In genomic region chr1:190067592-190067991, GRCh38 we compare ENCODE assay signal across 13 cellular contexts.
DNase-seq lines count a peak whose midpoint lies in the region; ATAC-seq lines count a peak whose summit lies in the region.
"Had no signal": no experiment of that assay in that cellular context is flagged by ENCODE, and none has a peak within 500 bp of the region (broad histone marks: within the 10 kb centered on the region; RNA-seq: fewer than 3 reads in every experiment).

No MANE protein-coding gene starts in this region.

- ATAC-seq in GM18868 (IDR thresholded peaks at IDR 0.05; ENCODE audit: unreplicated experiment) = peak; percentile 92
- peak; percentile 74 for ATAC-seq in HG03432 (IDR thresholded peaks at IDR 0.05; ENCODE audit: unreplicated experiment)
- peak; percentile 53 for ATAC-seq in activated T-helper 17 cell treated with anti-CD3 and anti-CD28 coated beads, Interleukin-2, amount 50 U/mL, for 72 hours (replicated peaks)
- ATAC-seq in activated CD8-positive, alpha-beta memory T cell treated with anti-CD3 and anti-CD28 coated beads, Interleukin-2, amount 10 ng/mL, durations not matched to agents 7 days and 5 days = no peak
- ATAC-seq in esophagus mucosa = no peak

- peaks cover 11% of the 10 kb centered on the region for H3K9me3 Mint-ChIP-seq in activated T-helper 17 cell treated with anti-CD3 and anti-CD28 coated beads, Interleukin-2, amount 50 U/mL, for 72 hours
- H3K9me3 Mint-ChIP-seq in activated CD8-positive, alpha-beta memory T cell treated with anti-CD3 and anti-CD28 coated beads, Interleukin-2, amount 10 ng/mL, durations not matched to agents 7 days and 5 days (ENCODE audit: low read depth) = peaks cover 5% of the 10 kb centered on the region

- DNase-seq in islet precursor cell = peak; percentile 82
- DNase-seq in activated CD8-positive, alpha-beta memory T cell treated with anti-CD3 and anti-CD28 coated beads, Interleukin-2, amount 10 ng/mL, durations not matched to agents 7 days and 5 days = no peak
- no peak for DNase-seq in NCI-H146 (lab: John Stamatoyannopoulos, UW)
- DNase-seq: activated CD4-positive, alpha-beta T cell treated with anti-CD3 and anti-CD28 coated beads, Interleukin-2, amount 10 ng/mL, durations not matched to agents 7 days and 5 days; CD8-positive, alpha-beta memory T cell; kidney; NCI-H1930; NK-92 treated with Interleukin-12 subunit alpha and Interleukin-12 subunit beta, amount 100 ng/mL, for 24 hours had no signal

- no peaks in the 10 kb centered on the region for H3K27me3 Mint-ChIP-seq in activated T-helper 17 cell treated with anti-CD3 and anti-CD28 coated beads, Interleukin-2, amount 50 U/mL, for 72 hours
- H3K27me3 Mint-ChIP-seq in activated CD8-positive, alpha-beta memory T cell treated with anti-CD3 and anti-CD28 coated beads, Interleukin-2, amount 10 ng/mL, durations not matched to agents 7 days and 5 days = no peaks in the 10 kb centered on the region
- H3K27me3 Mint-ChIP-seq: activated CD4-positive, alpha-beta T cell treated with anti-CD3 and anti-CD28 coated beads, Interleukin-2, amount 10 ng/mL, durations not matched to agents 7 days and 5 days; CD8-positive, alpha-beta memory T cell; central memory CD8-positive, alpha-beta T cell had no signal

- H3K4me1 Mint-ChIP-seq in activated T-helper 17 cell treated with anti-CD3 and anti-CD28 coated beads, Interleukin-2, amount 50 U/mL, for 72 hours = no peaks in the 10 kb centered on the region
- no peaks in the 10 kb centered on the region for H3K4me1 Mint-ChIP-seq in activated CD8-positive, alpha-beta memory T cell treated with anti-CD3 and anti-CD28 coated beads, Interleukin-2, amount 10 ng/mL, durations not matched to agents 7 days and 5 days
- H3K4me1 Mint-ChIP-seq: activated CD4-positive, alpha-beta T cell treated with anti-CD3 and anti-CD28 coated beads, Interleukin-2, amount 10 ng/mL, durations not matched to agents 7 days and 5 days; CD8-positive, alpha-beta memory T cell; central memory CD8-positive, alpha-beta T cell had no signal

- H3K27ac Mint-ChIP-seq in activated T-helper 17 cell treated with anti-CD3 and anti-CD28 coated beads, Interleukin-2, amount 50 U/mL, for 72 hours = no peak overlapping the region
- no peak overlapping the region for H3K27ac Mint-ChIP-seq in activated CD8-positive, alpha-beta memory T cell treated with anti-CD3 and anti-CD28 coated beads, Interleukin-2, amount 10 ng/mL, durations not matched to agents 7 days and 5 days
- H3K27ac Mint-ChIP-seq: activated CD4-positive, alpha-beta T cell treated with anti-CD3 and anti-CD28 coated beads, Interleukin-2, amount 10 ng/mL, durations not matched to agents 7 days and 5 days; CD8-positive, alpha-beta memory T cell had no signal

- H3K36me3 Mint-ChIP-seq in activated T-helper 17 cell treated with anti-CD3 and anti-CD28 coated beads, Interleukin-2, amount 50 U/mL, for 72 hours (ENCODE audit: low read depth) = no peaks in the 10 kb centered on the region
- H3K36me3 Mint-ChIP-seq in activated CD8-positive, alpha-beta memory T cell treated with anti-CD3 and anti-CD28 coated beads, Interleukin-2, amount 10 ng/mL, durations not matched to agents 7 days and 5 days = no peaks in the 10 kb centered on the region
- H3K36me3 Mint-ChIP-seq: CD8-positive, alpha-beta memory T cell had no signal

- CTCF ChIA-PET in activated CD8-positive, alpha-beta memory T cell treated with anti-CD3 and anti-CD28 coated beads, Interleukin-2, amount 10 ng/mL, durations not matched to agents 7 days and 5 days (lab: Charles Lee) = no interaction called here

- no peak overlapping the region for H3K4me3 Mint-ChIP-seq in activated T-helper 17 cell treated with anti-CD3 and anti-CD28 coated beads, Interleukin-2, amount 50 U/mL, for 72 hours
- no peak overlapping the region for H3K4me3 Mint-ChIP-seq in activated CD8-positive, alpha-beta memory T cell treated with anti-CD3 and anti-CD28 coated beads, Interleukin-2, amount 10 ng/mL, durations not matched to agents 7 days and 5 days
- H3K4me3 Mint-ChIP-seq: activated CD4-positive, alpha-beta T cell treated with anti-CD3 and anti-CD28 coated beads, Interleukin-2, amount 10 ng/mL, durations not matched to agents 7 days and 5 days; CD8-positive, alpha-beta memory T cell; central memory CD8-positive, alpha-beta T cell had no signal

Comparison
In these comparisons a context has a peak if more than half of its experiments do, and no peak if none do; other contexts are left out.
1. ATAC-seq: peak in GM18868 (single experiment), HG03432 (single experiment) and activated T-helper 17 cell treated with anti-CD3 and anti-CD28 coated beads, Interleukin-2, amount 50 U/mL, for 72 hours (single experiment); none in activated CD8-positive, alpha-beta memory T cell treated with anti-CD3 and anti-CD28 coated beads, Interleukin-2, amount 10 ng/mL, durations not matched to agents 7 days and 5 days (single experiment) and esophagus mucosa (single experiment).